1 cellular context compared by ENCODE assay signal in the genomic region with DNA sequence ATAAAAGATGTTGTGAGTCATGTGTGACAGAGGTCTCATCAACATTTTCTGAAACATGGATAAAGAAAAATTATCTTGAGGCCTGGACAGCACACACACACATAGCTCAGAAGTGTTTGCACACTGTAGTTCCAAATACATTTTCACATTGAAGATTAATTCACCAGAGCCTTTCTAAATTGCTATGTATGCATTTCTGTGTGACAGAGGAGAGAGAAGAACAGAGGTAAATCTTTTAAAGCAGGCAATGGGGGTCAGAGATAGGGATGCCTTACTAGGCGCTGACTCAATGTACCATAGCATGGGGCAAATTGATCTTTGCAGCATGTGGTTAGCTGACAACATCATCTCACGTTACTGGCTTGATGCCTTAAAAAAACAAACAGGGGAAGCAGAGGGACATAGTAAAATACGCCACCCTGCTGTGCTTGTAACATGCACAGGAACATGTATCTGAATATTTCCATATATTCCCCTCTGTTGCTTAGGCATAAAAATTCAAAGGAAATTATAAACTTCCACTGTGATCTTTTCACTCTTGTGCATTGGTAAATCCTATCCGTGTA.
TF ChIP-seq lines count a peak whose summit lies in the region.

No MANE protein-coding gene starts in this region.

TF ChIP-seq in HepG2, 621 proteins besides CTCF, POLR2A, EP300 and RAD21:
- TF ChIP-seq FOXO1 (CRISPR knock-in tag; IDR thresholded peaks at IDR 0.05) = no peak
- no peak for TF ChIP-seq SRSF1 (optimal IDR thresholded peaks at IDR 0.05; ENCODE audit: low read depth, low read length)
- TF ChIP-seq MAFK (conservative IDR thresholded peaks at IDR 0.05 in 1 of 2, IDR thresholded peaks at IDR 0.05 in 1 of 2; ENCODE audit: low read length in 2 of 2) = peak in 1 of 2 experiments; percentile 48; a peak in 2 of 4 replicates
- TF ChIP-seq MEF2D (CRISPR knock-in tag; IDR thresholded peaks at IDR 0.05) = no peak
- TF ChIP-seq, protein P1, sequence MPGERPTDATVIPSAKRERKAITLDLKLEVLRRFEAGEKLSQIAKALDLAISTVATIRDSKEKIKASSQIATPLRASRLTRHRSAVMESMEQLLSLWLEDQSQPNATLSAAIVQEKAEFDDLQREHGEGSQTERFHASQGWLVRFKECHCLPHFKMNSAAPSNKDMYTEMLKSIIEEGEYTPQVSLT (CRISPR knock-in tag; IDR thresholded peaks at IDR 0.05; ENCODE audit: borderline replicate concordance, low read depth) = no peak
- no peak for TF ChIP-seq ZBTB3 (CRISPR knock-in tag; IDR thresholded peaks at IDR 0.05; ENCODE audit: borderline replicate concordance, low read depth)
- no peak for TF ChIP-seq ZNF251 (CRISPR knock-in tag; IDR thresholded peaks at IDR 0.05)
- TF ChIP-seq SMAD1 (CRISPR knock-in tag; IDR thresholded peaks at IDR 0.05; ENCODE audit: borderline replicate concordance, low read depth) = no peak
- TF ChIP-seq, protein P2, sequence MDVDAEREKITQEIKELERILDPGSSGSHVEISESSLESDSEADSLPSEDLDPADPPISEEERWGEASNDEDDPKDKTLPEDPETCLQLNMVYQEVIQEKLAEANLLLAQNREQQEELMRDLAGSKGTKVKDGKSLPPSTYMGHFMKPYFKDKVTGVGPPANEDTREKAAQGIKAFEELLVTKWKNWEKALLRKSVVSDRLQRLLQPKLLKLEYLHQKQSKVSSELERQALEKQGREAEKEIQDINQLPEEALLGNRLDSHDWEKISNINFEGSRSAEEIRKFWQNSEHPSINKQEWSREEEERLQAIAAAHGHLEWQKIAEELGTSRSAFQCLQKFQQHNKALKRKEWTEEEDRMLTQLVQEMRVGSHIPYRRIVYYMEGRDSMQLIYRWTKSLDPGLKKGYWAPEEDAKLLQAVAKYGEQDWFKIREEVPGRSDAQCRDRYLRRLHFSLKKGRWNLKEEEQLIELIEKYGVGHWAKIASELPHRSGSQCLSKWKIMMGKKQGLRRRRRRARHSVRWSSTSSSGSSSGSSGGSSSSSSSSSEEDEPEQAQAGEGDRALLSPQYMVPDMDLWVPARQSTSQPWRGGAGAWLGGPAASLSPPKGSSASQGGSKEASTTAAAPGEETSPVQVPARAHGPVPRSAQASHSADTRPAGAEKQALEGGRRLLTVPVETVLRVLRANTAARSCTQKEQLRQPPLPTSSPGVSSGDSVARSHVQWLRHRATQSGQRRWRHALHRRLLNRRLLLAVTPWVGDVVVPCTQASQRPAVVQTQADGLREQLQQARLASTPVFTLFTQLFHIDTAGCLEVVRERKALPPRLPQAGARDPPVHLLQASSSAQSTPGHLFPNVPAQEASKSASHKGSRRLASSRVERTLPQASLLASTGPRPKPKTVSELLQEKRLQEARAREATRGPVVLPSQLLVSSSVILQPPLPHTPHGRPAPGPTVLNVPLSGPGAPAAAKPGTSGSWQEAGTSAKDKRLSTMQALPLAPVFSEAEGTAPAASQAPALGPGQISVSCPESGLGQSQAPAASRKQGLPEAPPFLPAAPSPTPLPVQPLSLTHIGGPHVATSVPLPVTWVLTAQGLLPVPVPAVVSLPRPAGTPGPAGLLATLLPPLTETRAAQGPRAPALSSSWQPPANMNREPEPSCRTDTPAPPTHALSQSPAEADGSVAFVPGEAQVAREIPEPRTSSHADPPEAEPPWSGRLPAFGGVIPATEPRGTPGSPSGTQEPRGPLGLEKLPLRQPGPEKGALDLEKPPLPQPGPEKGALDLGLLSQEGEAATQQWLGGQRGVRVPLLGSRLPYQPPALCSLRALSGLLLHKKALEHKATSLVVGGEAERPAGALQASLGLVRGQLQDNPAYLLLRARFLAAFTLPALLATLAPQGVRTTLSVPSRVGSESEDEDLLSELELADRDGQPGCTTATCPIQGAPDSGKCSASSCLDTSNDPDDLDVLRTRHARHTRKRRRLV (CRISPR knock-in tag; IDR thresholded peaks at IDR 0.05) = no peak
